Comparison of ENCODE assay signal across 8 cellular contexts in genomic region chr16:71817150-71817500, GRCh38. TPM values are rescaled to one million over a fixed set of nuclear protein-coding genes. Genes with fewer than 3 reads are reported as not detected.
DNase-seq lines count a peak whose midpoint lies in the region; ATAC-seq and TF ChIP-seq lines count a peak whose summit lies in the region.
"Not testable (repeated sequence)": the region's sequence is repeated elsewhere in the genome, so short reads cannot be mapped to it uniquely, and the experiment has no call there.

No MANE protein-coding gene starts in this region.

- intact Hi-C loops in heart right ventricle (cut with DNase I); upper lobe of right lung (cut with DNase I): not testable (repeated sequence)

- WGBS in heart right ventricle, 2 donors, result 85 to 91% methylated on average over 10 of the region's 10 CpGs

- not testable (repeated sequence) for H3K4me3 ChIP-seq in heart right ventricle; rectal smooth muscle tissue (ENCODE audit: low read length); upper lobe of right lung

- peak; percentile 46 for DNase-seq in RPMI8226
- not testable (repeated sequence) for DNase-seq in heart right ventricle, upper lobe of right lung

- not testable (repeated sequence) for H3K9me3 ChIP-seq in heart right ventricle, upper lobe of right lung

- ATAC-seq in GM18502 (IDR thresholded peaks at IDR 0.05; ENCODE audit: poor library complexity, unreplicated experiment) (peak; percentile 16), GM21576 (IDR thresholded peaks at IDR 0.05; ENCODE audit: unreplicated experiment) (peak; percentile 14), HG03095 (IDR thresholded peaks at IDR 0.05; ENCODE audit: unreplicated experiment) (peak; percentile 7)
- ATAC-seq in heart right ventricle, upper lobe of right lung: not testable (repeated sequence)

- not testable (repeated sequence) for H3K36me3 ChIP-seq in heart right ventricle; rectal smooth muscle tissue (ENCODE audit: control insufficient read depth, insufficient read depth, low read length); upper lobe of right lung

- not testable (repeated sequence) for H3K27me3 ChIP-seq in heart right ventricle; rectal smooth muscle tissue (ENCODE audit: control insufficient read depth, insufficient read depth, low read length); upper lobe of right lung

- H3K27ac ChIP-seq in angular gyrus (ENCODE audit: low read depth, low read length), result peak overlapping the region; percentile 77
- H3K27ac ChIP-seq in heart right ventricle, result peak overlapping the region; percentile 6 to 72 (median 46)
- peak overlapping the region; percentile 53 for H3K27ac ChIP-seq in rectal smooth muscle tissue (ENCODE audit: low read depth, low read length)
- H3K27ac ChIP-seq in upper lobe of right lung, result peak overlapping the region; percentile 33

- peaks cover 0 to 19% (median 0%) of the 10 kb centered on the region in 9 donors for H3K4me1 ChIP-seq in heart right ventricle
- H3K4me1 ChIP-seq in rectal smooth muscle tissue (ENCODE audit: control insufficient read depth, insufficient read depth, low read length); upper lobe of right lung: not testable (repeated sequence)

- not testable (repeated sequence) for H3K9ac ChIP-seq in rectal smooth muscle tissue (ENCODE audit: low read length)

- not testable (repeated sequence) for TF ChIP-seq CTCF in heart right ventricle (IDR thresholded peaks at IDR 0.05); upper lobe of right lung (IDR thresholded peaks at IDR 0.05)

RNA-seq across cellular contexts. Expression of gene AP1G1, which starts 8.5 kb away (rescaled TPM):
- 10 to 100 TPM; 31.2 to 53.7 (median 36.9) TPM for total RNA-seq in heart right ventricle
- 10 to 100 TPM; 12.4 to 15.5 TPM for polyA plus RNA-seq in heart right ventricle
- 90.0 TPM for total RNA-seq in upper lobe of right lung

RNA-seq across cellular contexts. Expression of gene ATXN1L, which starts 28.7 kb away (rescaled TPM):
- 10 to 100 TPM; 13.9 to 24.2 (median 19.1) TPM for total RNA-seq in heart right ventricle
- polyA plus RNA-seq in heart right ventricle, result 1 to 10 TPM; 6.0 to 6.7 TPM
- total RNA-seq in upper lobe of right lung, result 32.2 TPM
